Comparison of ENCODE assay signal across 19 cellular contexts in the genomic region with DNA sequence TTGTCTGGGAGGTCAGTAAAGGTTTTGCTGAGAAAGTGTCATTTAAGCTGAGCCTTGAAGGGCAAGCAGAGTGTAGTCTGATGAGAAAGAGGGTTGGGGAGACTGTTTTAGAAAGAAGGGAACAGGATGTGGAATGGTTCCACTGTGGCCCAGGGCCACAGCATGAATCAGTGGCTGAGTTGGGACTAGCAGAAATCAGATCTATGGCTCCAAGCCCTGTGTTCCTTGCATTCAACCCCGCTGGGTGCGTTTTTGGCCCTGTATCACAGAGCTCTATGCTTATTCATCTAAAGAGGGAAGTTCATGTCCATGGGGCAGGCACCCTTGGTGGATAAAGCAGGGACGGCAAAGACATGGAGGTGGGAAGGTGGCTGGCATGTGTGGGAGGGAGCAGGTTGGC.
A peak's percentile ranks its signal among the peaks of the same experiment; 100 is the strongest.
DNase-seq lines count a peak whose midpoint lies in the region; ATAC-seq, FAIRE-seq and TF ChIP-seq lines count a peak whose summit lies in the region.
"Had no signal": no experiment of that assay in that cellular context is flagged by ENCODE, and none has a peak within 500 bp of the region (broad histone marks: within the 10 kb centered on the region; RNA-seq: fewer than 3 reads in every experiment).

No MANE protein-coding gene starts in this region.

- no peaks in the 10 kb centered on the region for H3K36me3 ChIP-seq in aorta (ENCODE audit: control insufficient read depth in 1 of 2, insufficient read depth in 2 of 2, low read length in 1 of 2)
- H3K36me3 ChIP-seq: BLaER1 had no signal

- H3K9me3 Mint-ChIP-seq in nephron = no peaks in the 10 kb centered on the region
- H3K9me3 Mint-ChIP-seq: H9 had no signal

- intact Hi-C loops in aorta (cut with DNase I) = no loop called here

- peaks cover 36% of the 10 kb centered on the region for H3K4me1 Mint-ChIP-seq in nephron

- H3K4me1 ChIP-seq in aorta (ENCODE audit: control insufficient read depth in 1 of 2, insufficient read depth in 2 of 2, low read length in 2 of 2) = no peaks in the 10 kb centered on the region
- H3K4me1 ChIP-seq: BLaER1 had no signal

- WGBS in aorta, 2 donors = 22% methylated on average over 3 of the region's 3 CpGs

- no peaks in the 10 kb centered on the region for H3K27me3 ChIP-seq in aorta (ENCODE audit: control insufficient read depth in 1 of 2, insufficient read depth in 2 of 2, low read length in 1 of 2)
- H3K27me3 ChIP-seq: BLaER1 had no signal

- H3K36me3 Mint-ChIP-seq in nephron (ENCODE audit: low read depth) = no peaks in the 10 kb centered on the region
- H3K36me3 Mint-ChIP-seq: CD4-positive, CD25-positive, alpha-beta regulatory T cell; IgD-negative memory B cell had no signal

- no peak overlapping the region for H3K27ac ChIP-seq in aorta (ENCODE audit: low read depth in 1 of 2, low read length in 2 of 2)
- H3K27ac ChIP-seq: BLaER1 had no signal

- ATAC-seq in esophagus mucosa (peak; percentile 52), aorta (ENCODE audit: low FRiP score) (peak; percentile 58)

- peaks cover 2% of the 10 kb centered on the region for H3K9me3 ChIP-seq in aorta (ENCODE audit: control insufficient read depth, low read length)
- H3K9me3 ChIP-seq: BLaER1 had no signal

- peak; percentile 51 for FAIRE-seq in GM18507 (lab: Jason Lieb, UNC)
- FAIRE-seq: G401.6, GM12891 had no signal

- H3K27me3 Mint-ChIP-seq in nephron (ENCODE audit: low read depth) = peaks cover 3% of the 10 kb centered on the region

- TF ChIP-seq CTCF in nephron (IDR thresholded peaks at IDR 0.05; ENCODE audit: unreplicated experiment in 3 of 3) = no peak

- DNase-seq in GM18507 (ENCODE audit: extremely low spot score, insufficient read length, low read depth) = no peak
- no peak for DNase-seq in aorta
- no peak for DNase-seq in NCI-H1930 (lab: John Stamatoyannopoulos, UW)
- no peak for DNase-seq in activated CD4-positive, alpha-beta T cell treated with anti-CD3 and anti-CD28 coated beads, Interleukin-2, amount 50 U/mL, for 4 hours
- DNase-seq in NCI-H2196 treated with DMSO at 0.1 percent for 48 hours (lab: John Stamatoyannopoulos, UW; ENCODE audit: unreplicated experiment) = no peak
- DNase-seq: 8988T; AML-193; Calu3; CD4-positive, CD25-positive, alpha-beta regulatory T cell; DMS 273 treated with DMSO at 0.1 percent for 48 hours; DMS79; GOT3; H9 had no signal

- H3K4me3 Mint-ChIP-seq in nephron = no peak overlapping the region
- H3K4me3 Mint-ChIP-seq: CD4-positive, CD25-positive, alpha-beta regulatory T cell; H9; IgD-negative memory B cell had no signal

- peak overlapping the region; percentile 72 to 92 (median 78) for H3K27ac Mint-ChIP-seq in nephron
- H3K27ac Mint-ChIP-seq: CD4-positive, CD25-positive, alpha-beta regulatory T cell; IgD-negative memory B cell had no signal

- no peak overlapping the region for H3K4me3 ChIP-seq in aorta (ENCODE audit: low read length in 2 of 2)
- H3K4me3 ChIP-seq: BLaER1 had no signal
